39 cellular contexts compared by ENCODE assay signal in genomic region chr1:29876441-29876840, GRCh38.
"Had no signal": no experiment of that assay in that cellular context is flagged by ENCODE, and none has a peak within 500 bp of the region (broad histone marks: within the 10 kb centered on the region; RNA-seq: fewer than 3 reads in every experiment).

No MANE protein-coding gene starts in this region.

- H3K27me3 ChIP-seq: body of pancreas, brain microvascular endothelial cell had no signal

- H3K9me3 ChIP-seq: adrenal gland, body of pancreas, breast epithelium had no signal

- H3K36me3 ChIP-seq: adrenal gland, brain microvascular endothelial cell, breast epithelium had no signal

- ATAC-seq: activated CD8-positive, alpha-beta T cell treated with anti-CD3 and anti-CD28 coated beads for 36 hours; activated naive CD4-positive, alpha-beta T cell treated with anti-CD3 and anti-CD28 coated beads, Interleukin-2, amount 50 U/mL, for 72 hours; activated T-cell treated with anti-CD3 and anti-CD28 coated beads, Interleukin-2, amount 50 U/mL, for 4 hours; activated T-cell treated with anti-CD3 and anti-CD28 coated beads, Interleukin-2, amount 50 U/mL, for 72 hours; activated T-helper 17 cell treated with anti-CD3 and anti-CD28 coated beads, Interleukin-2, amount 50 U/mL, for 72 hours; body of pancreas had no signal

- H3K27ac Mint-ChIP-seq: activated B cell treated with CpG ODN at 0.5 μM for 24 hours; activated CD4-positive, alpha-beta memory T cell treated with anti-CD3 and anti-CD28 coated beads for 36 hours; activated CD4-positive, alpha-beta T cell treated with anti-CD3 and anti-CD28 coated beads, Interleukin-2, amount 10 ng/mL, durations not matched to agents 24 days and 14 days; activated CD8-positive, alpha-beta T cell treated with anti-CD3 and anti-CD28 coated beads for 36 hours; activated naive CD4-positive, alpha-beta T cell treated with anti-CD3 and anti-CD28 coated beads for 36 hours; activated naive CD4-positive, alpha-beta T cell treated with anti-CD3 and anti-CD28 coated beads, Interleukin-2, amount 50 U/mL, for 72 hours; activated naive CD8-positive, alpha-beta T cell treated with anti-CD3 and anti-CD28 coated beads for 36 hours; activated T-cell treated with anti-CD3 and anti-CD28 coated beads, Interleukin-2, amount 50 U/mL, for 72 hours; activated T-helper 1 cell treated with anti-CD3 and anti-CD28 coated beads, Interleukin-12 subunit alpha, Interleukin-12 subunit beta, Interleukin-2, Interleukin-4 antibody, amounts not matched to agents 30 ng/mL and 10 ng/mL and 1 ng/mL, durations not matched to agents 14 hours and 24 hours and 36 hours; activated T-helper 17 cell treated with anti-CD3 and anti-CD28 coated beads, Interleukin-2, amount 50 U/mL, for 72 hours; T-helper 1 cell treated with Interleukin-12 subunit alpha and Interleukin-12 subunit beta and Interleukin-4 antibody, amounts not matched to agents 30 μg/mL and 1 μg/mL, for 36 hours; T-helper 2 cell treated with Interferon-gamma antibody and Interleukin-4, amounts not matched to agents 5 μg/mL and 100 μg/mL, for 36 hours had no signal

- H3K4me1 Mint-ChIP-seq: activated B cell treated with CpG ODN at 0.5 μM for 24 hours; activated CD4-positive, alpha-beta T cell treated with anti-CD3 and anti-CD28 coated beads, Interleukin-2, amount 10 ng/mL, durations not matched to agents 24 days and 14 days; activated naive CD8-positive, alpha-beta T cell treated with anti-CD3 and anti-CD28 coated beads for 36 hours; activated T-helper 17 cell treated with anti-CD3 and anti-CD28 coated beads, Interleukin-2, amount 50 U/mL, for 72 hours; central memory CD8-positive, alpha-beta T cell had no signal

- H3K4me1 ChIP-seq: adrenal gland, body of pancreas, breast epithelium had no signal

- H3K9me3 Mint-ChIP-seq: activated B cell treated with CpG ODN at 0.5 μM for 24 hours; activated CD4-positive, alpha-beta memory T cell treated with anti-CD3 and anti-CD28 coated beads for 36 hours; activated CD4-positive, alpha-beta T cell treated with anti-CD3 and anti-CD28 coated beads, Interleukin-2, amount 10 ng/mL, durations not matched to agents 24 days and 14 days; activated CD8-positive, alpha-beta T cell treated with anti-CD3 and anti-CD28 coated beads for 36 hours; activated naive CD4-positive, alpha-beta T cell treated with anti-CD3 and anti-CD28 coated beads for 36 hours; activated naive CD8-positive, alpha-beta T cell treated with anti-CD3 and anti-CD28 coated beads for 36 hours; activated T-cell treated with anti-CD3 and anti-CD28 coated beads, Interleukin-2, amount 50 U/mL, for 4 hours; activated T-cell treated with anti-CD3 and anti-CD28 coated beads, Interleukin-2, amount 50 U/mL, for 72 hours; activated T-helper 1 cell treated with anti-CD3 and anti-CD28 coated beads, Interleukin-12 subunit alpha, Interleukin-12 subunit beta, Interleukin-2, Interleukin-4 antibody, amounts not matched to agents 30 ng/mL and 10 ng/mL and 1 ng/mL, durations not matched to agents 14 hours and 24 hours and 36 hours; activated T-helper 17 cell treated with anti-CD3 and anti-CD28 coated beads, Interleukin-2, amount 50 U/mL, for 72 hours; central memory CD8-positive, alpha-beta T cell; T-helper 1 cell treated with Interleukin-12 subunit alpha and Interleukin-12 subunit beta and Interleukin-4 antibody, amounts not matched to agents 30 μg/mL and 1 μg/mL, for 36 hours; T-helper 2 cell treated with Interferon-gamma antibody and Interleukin-4, amounts not matched to agents 5 μg/mL and 100 μg/mL, for 36 hours had no signal

- H3K27ac ChIP-seq: adrenal gland, body of pancreas, brain microvascular endothelial cell, breast epithelium, VCaP had no signal

- H3K4me3 ChIP-seq: adrenal gland, body of pancreas, breast epithelium had no signal

- H3K4me3 Mint-ChIP-seq: activated B cell treated with CpG ODN at 0.5 μM for 24 hours; activated CD4-positive, alpha-beta memory T cell treated with anti-CD3 and anti-CD28 coated beads for 36 hours; activated CD4-positive, alpha-beta T cell treated with anti-CD3 and anti-CD28 coated beads, Interleukin-2, amount 10 ng/mL, durations not matched to agents 24 days and 14 days; activated CD8-positive, alpha-beta T cell treated with anti-CD3 and anti-CD28 coated beads for 36 hours; activated naive CD4-positive, alpha-beta T cell treated with anti-CD3 and anti-CD28 coated beads for 36 hours; activated naive CD8-positive, alpha-beta T cell treated with anti-CD3 and anti-CD28 coated beads for 36 hours; activated T-cell treated with anti-CD3 and anti-CD28 coated beads, Interleukin-2, amount 50 U/mL, for 4 hours; activated T-cell treated with anti-CD3 and anti-CD28 coated beads, Interleukin-2, amount 50 U/mL, for 72 hours; activated T-helper 1 cell treated with anti-CD3 and anti-CD28 coated beads, Interleukin-12 subunit alpha, Interleukin-12 subunit beta, Interleukin-2, Interleukin-4 antibody, amounts not matched to agents 30 ng/mL and 10 ng/mL and 1 ng/mL, durations not matched to agents 14 hours and 24 hours and 36 hours; activated T-helper 17 cell treated with anti-CD3 and anti-CD28 coated beads, Interleukin-2, amount 50 U/mL, for 72 hours; central memory CD8-positive, alpha-beta T cell; T-helper 1 cell treated with Interleukin-12 subunit alpha and Interleukin-12 subunit beta and Interleukin-4 antibody, amounts not matched to agents 30 μg/mL and 1 μg/mL, for 36 hours; T-helper 2 cell treated with Interferon-gamma antibody and Interleukin-4, amounts not matched to agents 5 μg/mL and 100 μg/mL, for 36 hours had no signal

- DNase-seq: activated B cell treated with CpG ODN at 0.5 μM for 24 hours; activated CD4-positive, alpha-beta memory T cell treated with anti-CD3 and anti-CD28 coated beads for 36 hours; activated CD4-positive, alpha-beta T cell treated with anti-CD3 and anti-CD28 coated beads for 4 hours; activated CD4-positive, alpha-beta T cell treated with anti-CD3 and anti-CD28 coated beads, Interleukin-2, amount 10 ng/mL, durations not matched to agents 24 days and 14 days; activated CD4-positive, alpha-beta T cell treated with anti-CD3 and anti-CD28 coated beads, Interleukin-2, amount 50 U/mL, for 1 hour; activated CD4-positive, alpha-beta T cell treated with anti-CD3 and anti-CD28 coated beads, Interleukin-2, amount 50 U/mL, for 4 hours; activated CD4-positive, CD25-positive, alpha-beta regulatory T cell treated with anti-CD3 and anti-CD28 coated beads, Interleukin-2, amount 50 U/mL, for 72 hours; activated CD8-positive, alpha-beta memory T cell treated with anti-CD3 and anti-CD28 coated beads, Interleukin-2, amount 50 U/mL, for 4 hours; activated CD8-positive, alpha-beta T cell treated with anti-CD3 and anti-CD28 coated beads for 36 hours; activated effector memory CD4-positive, alpha-beta T cell treated with anti-CD3 and anti-CD28 coated beads, Interleukin-2, amount 50 U/mL, for 16 hours; activated gamma-delta T cell treated with Interleukin-2 at 50 U/mL for 16 hours; activated naive CD4-positive, alpha-beta T cell; activated naive CD4-positive, alpha-beta T cell treated with anti-CD3 and anti-CD28 coated beads for 36 hours; activated naive CD4-positive, alpha-beta T cell treated with anti-CD3 and anti-CD28 coated beads, Interleukin-2, amount 50 U/mL, for 16 hours; activated naive CD8-positive, alpha-beta T cell treated with anti-CD3 and anti-CD28 coated beads for 36 hours; activated T-cell treated with anti-CD3 and anti-CD28 coated beads for 4 hours; activated T-cell treated with anti-CD3 and anti-CD28 coated beads, Interleukin-2, amount 50 U/mL, for 1 hour; activated T-cell treated with anti-CD3 and anti-CD28 coated beads, Interleukin-2, amount 50 U/mL, for 4 hours; activated T-cell treated with anti-CD3 and anti-CD28 coated beads, Interleukin-2, amount 50 U/mL, for 72 hours; adrenal gland; amniotic stem cell; aorta; body of pancreas; brain microvascular endothelial cell; caudate nucleus; cerebellar nuclear complex; T-helper 1 cell; T-helper 2 cell; T-helper 9 cell had no signal

- FAIRE-seq: astrocyte, TTC549 had no signal

- H3K27me3 Mint-ChIP-seq: activated CD4-positive, alpha-beta T cell treated with anti-CD3 and anti-CD28 coated beads, Interleukin-2, amount 10 ng/mL, durations not matched to agents 24 days and 14 days had no signal

- H3K36me3 Mint-ChIP-seq: activated CD4-positive, alpha-beta memory T cell treated with anti-CD3 and anti-CD28 coated beads for 36 hours; activated naive CD4-positive, alpha-beta T cell treated with anti-CD3 and anti-CD28 coated beads, Interleukin-2, amount 50 U/mL, for 72 hours; activated naive CD8-positive, alpha-beta T cell treated with anti-CD3 and anti-CD28 coated beads for 36 hours had no signal
